Comparison of ENCODE assay signal across 1 cellular context in the genomic region with DNA sequence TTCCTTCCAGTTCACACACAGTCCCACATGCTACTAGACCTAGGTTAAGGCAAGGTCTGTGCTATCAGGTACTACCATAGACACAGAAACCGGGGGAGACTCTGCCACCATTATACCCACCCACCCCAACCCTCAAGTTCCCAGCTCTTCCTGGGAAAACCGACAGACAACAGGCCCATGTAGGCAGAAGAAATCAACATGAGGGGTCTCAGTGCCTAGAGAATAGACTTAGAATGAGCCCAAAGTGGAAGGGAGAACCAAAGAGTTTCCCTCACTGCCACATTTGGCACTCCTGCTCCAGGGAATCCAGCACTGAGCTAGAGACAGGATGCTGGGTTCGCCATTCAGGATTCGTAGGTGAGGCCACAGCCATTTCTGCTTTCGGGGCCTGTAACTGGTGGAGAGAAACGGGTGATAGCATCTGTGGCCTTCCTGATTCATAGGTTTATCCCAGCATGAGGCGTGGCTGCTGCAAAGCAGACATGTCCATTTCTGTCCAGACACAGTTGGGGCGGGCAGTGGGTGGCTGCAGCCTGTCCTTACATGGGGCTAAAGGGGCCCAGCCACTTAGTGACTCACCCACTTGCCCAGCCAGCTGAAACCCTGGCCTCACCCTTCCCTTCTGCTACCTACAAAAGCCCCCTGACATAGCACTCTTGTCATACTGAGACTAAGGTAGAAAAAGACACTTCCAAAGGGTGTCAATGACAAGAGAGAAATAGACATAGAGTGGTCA.
TF ChIP-seq lines count a peak whose summit lies in the region.

No MANE protein-coding gene starts in this region.

TF ChIP-seq in HepG2, 621 proteins besides CTCF, POLR2A, EP300 and RAD21 (continued from another document and continues in another):
- TF ChIP-seq, protein P1, sequence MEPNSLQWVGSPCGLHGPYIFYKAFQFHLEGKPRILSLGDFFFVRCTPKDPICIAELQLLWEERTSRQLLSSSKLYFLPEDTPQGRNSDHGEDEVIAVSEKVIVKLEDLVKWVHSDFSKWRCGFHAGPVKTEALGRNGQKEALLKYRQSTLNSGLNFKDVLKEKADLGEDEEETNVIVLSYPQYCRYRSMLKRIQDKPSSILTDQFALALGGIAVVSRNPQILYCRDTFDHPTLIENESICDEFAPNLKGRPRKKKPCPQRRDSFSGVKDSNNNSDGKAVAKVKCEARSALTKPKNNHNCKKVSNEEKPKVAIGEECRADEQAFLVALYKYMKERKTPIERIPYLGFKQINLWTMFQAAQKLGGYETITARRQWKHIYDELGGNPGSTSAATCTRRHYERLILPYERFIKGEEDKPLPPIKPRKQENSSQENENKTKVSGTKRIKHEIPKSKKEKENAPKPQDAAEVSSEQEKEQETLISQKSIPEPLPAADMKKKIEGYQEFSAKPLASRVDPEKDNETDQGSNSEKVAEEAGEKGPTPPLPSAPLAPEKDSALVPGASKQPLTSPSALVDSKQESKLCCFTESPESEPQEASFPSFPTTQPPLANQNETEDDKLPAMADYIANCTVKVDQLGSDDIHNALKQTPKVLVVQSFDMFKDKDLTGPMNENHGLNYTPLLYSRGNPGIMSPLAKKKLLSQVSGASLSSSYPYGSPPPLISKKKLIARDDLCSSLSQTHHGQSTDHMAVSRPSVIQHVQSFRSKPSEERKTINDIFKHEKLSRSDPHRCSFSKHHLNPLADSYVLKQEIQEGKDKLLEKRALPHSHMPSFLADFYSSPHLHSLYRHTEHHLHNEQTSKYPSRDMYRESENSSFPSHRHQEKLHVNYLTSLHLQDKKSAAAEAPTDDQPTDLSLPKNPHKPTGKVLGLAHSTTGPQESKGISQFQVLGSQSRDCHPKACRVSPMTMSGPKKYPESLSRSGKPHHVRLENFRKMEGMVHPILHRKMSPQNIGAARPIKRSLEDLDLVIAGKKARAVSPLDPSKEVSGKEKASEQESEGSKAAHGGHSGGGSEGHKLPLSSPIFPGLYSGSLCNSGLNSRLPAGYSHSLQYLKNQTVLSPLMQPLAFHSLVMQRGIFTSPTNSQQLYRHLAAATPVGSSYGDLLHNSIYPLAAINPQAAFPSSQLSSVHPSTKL (CRISPR knock-in tag; IDR thresholded peaks at IDR 0.05), result peak; percentile 14; the same call in 1 of the 2 replicates
- TF ChIP-seq ZNF569 (CRISPR knock-in tag; IDR thresholded peaks at IDR 0.05; ENCODE audit: borderline replicate concordance) (no peak), ZNF746 (CRISPR knock-in tag; IDR thresholded peaks at IDR 0.05) (no peak), ZSCAN30 (CRISPR knock-in tag; IDR thresholded peaks at IDR 0.05) (no peak), TEAD2 (CRISPR knock-in tag; IDR thresholded peaks at IDR 0.05) (no peak), XRCC5 (optimal IDR thresholded peaks at IDR 0.05; ENCODE audit: low read length) (peak; percentile 51), ZNF577 (CRISPR knock-in tag; IDR thresholded peaks at IDR 0.05; ENCODE audit: borderline replicate concordance, low read depth) (no peak), SKI (IDR thresholded peaks at IDR 0.05; ENCODE audit: partially characterized antibody) (peak; percentile 65), BHLHE40 (IDR thresholded peaks at IDR 0.05; ENCODE audit: low read length) (no peak), ZNF652 (CRISPR knock-in tag; IDR thresholded peaks at IDR 0.05; ENCODE audit: borderline replicate concordance, low read depth) (no peak), ZNF441 (CRISPR knock-in tag; IDR thresholded peaks at IDR 0.05; ENCODE audit: borderline replicate concordance) (no peak), ZNF430 (CRISPR knock-in tag; IDR thresholded peaks at IDR 0.05) (no peak), DMAP1 (CRISPR knock-in tag; IDR thresholded peaks at IDR 0.05) (peak; percentile 23; the same call in 1 of the 2 replicates), FOSL2 (CRISPR knock-in tag; IDR thresholded peaks at IDR 0.05) (peak; percentile 88), TP53 (CRISPR knock-in tag; conservative IDR thresholded peaks at IDR 0.05) (no peak), ISX (CRISPR knock-in tag; conservative IDR thresholded peaks at IDR 0.05) (no peak)
- TF ChIP-seq, protein P2, sequence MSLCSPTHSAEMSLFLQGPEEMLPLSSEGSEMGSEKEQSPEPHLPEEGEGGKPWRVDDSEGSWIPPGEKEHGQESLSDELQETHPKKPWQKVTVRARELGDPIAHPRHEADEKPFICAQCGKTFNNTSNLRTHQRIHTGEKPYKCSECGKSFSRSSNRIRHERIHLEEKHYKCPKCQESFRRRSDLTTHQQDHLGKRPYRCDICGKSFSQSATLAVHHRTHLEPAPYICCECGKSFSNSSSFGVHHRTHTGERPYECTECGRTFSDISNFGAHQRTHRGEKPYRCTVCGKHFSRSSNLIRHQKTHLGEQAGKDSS (CRISPR knock-in tag; IDR thresholded peaks at IDR 0.05; ENCODE audit: borderline replicate concordance, low read depth), result no peak
- TF ChIP-seq, protein P3, sequence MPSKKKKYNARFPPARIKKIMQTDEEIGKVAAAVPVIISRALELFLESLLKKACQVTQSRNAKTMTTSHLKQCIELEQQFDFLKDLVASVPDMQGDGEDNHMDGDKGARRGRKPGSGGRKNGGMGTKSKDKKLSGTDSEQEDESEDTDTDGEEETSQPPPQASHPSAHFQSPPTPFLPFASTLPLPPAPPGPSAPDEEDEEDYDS (CRISPR knock-in tag; IDR thresholded peaks at IDR 0.05), result 0 out of 2 replicates have a peak, but pooled peaks have one; percentile 43
- TF ChIP-seq, protein P4, sequence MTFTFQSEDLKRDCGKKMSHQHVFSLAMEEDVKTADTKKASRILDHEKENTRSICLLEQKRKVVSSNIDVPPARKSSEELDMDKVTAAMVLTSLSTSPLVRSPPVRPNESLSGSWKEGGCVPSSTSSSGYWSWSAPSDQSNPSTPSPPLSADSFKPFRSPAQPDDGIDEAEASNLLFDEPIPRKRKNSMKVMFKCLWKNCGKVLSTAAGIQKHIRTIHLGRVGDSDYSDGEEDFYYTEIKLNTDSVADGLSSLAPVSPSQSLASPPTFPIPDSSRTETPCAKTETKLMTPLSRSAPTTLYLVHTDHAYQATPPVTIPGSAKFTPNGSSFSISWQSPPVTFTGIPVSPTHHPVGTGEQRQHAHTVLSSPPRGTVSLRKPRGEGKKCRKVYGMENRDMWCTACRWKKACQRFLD (CRISPR knock-in tag; IDR thresholded peaks at IDR 0.05; ENCODE audit: borderline replicate concordance), result no peak
- TF ChIP-seq, protein P5, sequence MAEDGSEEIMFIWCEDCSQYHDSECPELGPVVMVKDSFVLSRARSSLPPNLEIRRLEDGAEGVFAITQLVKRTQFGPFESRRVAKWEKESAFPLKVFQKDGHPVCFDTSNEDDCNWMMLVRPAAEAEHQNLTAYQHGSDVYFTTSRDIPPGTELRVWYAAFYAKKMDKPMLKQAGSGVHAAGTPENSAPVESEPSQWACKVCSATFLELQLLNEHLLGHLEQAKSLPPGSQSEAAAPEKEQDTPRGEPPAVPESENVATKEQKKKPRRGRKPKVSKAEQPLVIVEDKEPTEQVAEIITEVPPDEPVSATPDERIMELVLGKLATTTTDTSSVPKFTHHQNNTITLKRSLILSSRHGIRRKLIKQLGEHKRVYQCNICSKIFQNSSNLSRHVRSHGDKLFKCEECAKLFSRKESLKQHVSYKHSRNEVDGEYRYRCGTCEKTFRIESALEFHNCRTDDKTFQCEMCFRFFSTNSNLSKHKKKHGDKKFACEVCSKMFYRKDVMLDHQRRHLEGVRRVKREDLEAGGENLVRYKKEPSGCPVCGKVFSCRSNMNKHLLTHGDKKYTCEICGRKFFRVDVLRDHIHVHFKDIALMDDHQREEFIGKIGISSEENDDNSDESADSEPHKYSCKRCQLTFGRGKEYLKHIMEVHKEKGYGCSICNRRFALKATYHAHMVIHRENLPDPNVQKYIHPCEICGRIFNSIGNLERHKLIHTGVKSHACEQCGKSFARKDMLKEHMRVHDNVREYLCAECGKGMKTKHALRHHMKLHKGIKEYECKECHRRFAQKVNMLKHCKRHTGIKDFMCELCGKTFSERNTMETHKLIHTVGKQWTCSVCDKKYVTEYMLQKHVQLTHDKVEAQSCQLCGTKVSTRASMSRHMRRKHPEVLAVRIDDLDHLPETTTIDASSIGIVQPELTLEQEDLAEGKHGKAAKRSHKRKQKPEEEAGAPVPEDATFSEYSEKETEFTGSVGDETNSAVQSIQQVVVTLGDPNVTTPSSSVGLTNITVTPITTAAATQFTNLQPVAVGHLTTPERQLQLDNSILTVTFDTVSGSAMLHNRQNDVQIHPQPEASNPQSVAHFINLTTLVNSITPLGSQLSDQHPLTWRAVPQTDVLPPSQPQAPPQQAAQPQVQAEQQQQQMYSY (CRISPR knock-in tag; IDR thresholded peaks at IDR 0.05), result no peak
- TF ChIP-seq, protein P6, sequence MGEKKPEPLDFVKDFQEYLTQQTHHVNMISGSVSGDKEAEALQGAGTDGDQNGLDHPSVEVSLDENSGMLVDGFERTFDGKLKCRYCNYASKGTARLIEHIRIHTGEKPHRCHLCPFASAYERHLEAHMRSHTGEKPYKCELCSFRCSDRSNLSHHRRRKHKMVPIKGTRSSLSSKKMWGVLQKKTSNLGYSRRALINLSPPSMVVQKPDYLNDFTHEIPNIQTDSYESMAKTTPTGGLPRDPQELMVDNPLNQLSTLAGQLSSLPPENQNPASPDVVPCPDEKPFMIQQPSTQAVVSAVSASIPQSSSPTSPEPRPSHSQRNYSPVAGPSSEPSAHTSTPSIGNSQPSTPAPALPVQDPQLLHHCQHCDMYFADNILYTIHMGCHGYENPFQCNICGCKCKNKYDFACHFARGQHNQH (CRISPR knock-in tag; IDR thresholded peaks at IDR 0.05), result no peak
- TF ChIP-seq, protein P7, sequence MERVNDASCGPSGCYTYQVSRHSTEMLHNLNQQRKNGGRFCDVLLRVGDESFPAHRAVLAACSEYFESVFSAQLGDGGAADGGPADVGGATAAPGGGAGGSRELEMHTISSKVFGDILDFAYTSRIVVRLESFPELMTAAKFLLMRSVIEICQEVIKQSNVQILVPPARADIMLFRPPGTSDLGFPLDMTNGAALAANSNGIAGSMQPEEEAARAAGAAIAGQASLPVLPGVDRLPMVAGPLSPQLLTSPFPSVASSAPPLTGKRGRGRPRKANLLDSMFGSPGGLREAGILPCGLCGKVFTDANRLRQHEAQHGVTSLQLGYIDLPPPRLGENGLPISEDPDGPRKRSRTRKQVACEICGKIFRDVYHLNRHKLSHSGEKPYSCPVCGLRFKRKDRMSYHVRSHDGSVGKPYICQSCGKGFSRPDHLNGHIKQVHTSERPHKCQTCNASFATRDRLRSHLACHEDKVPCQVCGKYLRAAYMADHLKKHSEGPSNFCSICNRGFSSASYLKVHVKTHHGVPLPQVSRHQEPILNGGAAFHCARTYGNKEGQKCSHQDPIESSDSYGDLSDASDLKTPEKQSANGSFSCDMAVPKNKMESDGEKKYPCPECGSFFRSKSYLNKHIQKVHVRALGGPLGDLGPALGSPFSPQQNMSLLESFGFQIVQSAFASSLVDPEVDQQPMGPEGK (CRISPR knock-in tag; IDR thresholded peaks at IDR 0.05), result peak; percentile 41; the same call in 1 of the 2 replicates
- TF ChIP-seq, protein P8, sequence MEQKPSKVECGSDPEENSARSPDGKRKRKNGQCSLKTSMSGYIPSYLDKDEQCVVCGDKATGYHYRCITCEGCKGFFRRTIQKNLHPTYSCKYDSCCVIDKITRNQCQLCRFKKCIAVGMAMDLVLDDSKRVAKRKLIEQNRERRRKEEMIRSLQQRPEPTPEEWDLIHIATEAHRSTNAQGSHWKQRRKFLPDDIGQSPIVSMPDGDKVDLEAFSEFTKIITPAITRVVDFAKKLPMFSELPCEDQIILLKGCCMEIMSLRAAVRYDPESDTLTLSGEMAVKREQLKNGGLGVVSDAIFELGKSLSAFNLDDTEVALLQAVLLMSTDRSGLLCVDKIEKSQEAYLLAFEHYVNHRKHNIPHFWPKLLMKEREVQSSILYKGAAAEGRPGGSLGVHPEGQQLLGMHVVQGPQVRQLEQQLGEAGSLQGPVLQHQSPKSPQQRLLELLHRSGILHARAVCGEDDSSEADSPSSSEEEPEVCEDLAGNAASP (CRISPR knock-in tag; IDR thresholded peaks at IDR 0.05; ENCODE audit: borderline replicate concordance), result peak; percentile 42; the same call in 1 of the 2 replicates
- TF ChIP-seq, protein P9, sequence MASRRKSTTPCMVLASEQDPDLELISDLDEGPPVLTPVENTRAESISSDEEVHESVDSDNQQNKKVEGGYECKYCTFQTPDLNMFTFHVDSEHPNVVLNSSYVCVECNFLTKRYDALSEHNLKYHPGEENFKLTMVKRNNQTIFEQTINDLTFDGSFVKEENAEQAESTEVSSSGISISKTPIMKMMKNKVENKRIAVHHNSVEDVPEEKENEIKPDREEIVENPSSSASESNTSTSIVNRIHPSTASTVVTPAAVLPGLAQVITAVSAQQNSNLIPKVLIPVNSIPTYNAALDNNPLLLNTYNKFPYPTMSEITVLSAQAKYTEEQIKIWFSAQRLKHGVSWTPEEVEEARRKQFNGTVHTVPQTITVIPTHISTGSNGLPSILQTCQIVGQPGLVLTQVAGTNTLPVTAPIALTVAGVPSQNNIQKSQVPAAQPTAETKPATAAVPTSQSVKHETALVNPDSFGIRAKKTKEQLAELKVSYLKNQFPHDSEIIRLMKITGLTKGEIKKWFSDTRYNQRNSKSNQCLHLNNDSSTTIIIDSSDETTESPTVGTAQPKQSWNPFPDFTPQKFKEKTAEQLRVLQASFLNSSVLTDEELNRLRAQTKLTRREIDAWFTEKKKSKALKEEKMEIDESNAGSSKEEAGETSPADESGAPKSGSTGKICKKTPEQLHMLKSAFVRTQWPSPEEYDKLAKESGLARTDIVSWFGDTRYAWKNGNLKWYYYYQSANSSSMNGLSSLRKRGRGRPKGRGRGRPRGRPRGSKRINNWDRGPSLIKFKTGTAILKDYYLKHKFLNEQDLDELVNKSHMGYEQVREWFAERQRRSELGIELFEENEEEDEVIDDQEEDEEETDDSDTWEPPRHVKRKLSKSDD (CRISPR knock-in tag; IDR thresholded peaks at IDR 0.05; ENCODE audit: low read depth), result no peak
- TF ChIP-seq, protein P10, sequence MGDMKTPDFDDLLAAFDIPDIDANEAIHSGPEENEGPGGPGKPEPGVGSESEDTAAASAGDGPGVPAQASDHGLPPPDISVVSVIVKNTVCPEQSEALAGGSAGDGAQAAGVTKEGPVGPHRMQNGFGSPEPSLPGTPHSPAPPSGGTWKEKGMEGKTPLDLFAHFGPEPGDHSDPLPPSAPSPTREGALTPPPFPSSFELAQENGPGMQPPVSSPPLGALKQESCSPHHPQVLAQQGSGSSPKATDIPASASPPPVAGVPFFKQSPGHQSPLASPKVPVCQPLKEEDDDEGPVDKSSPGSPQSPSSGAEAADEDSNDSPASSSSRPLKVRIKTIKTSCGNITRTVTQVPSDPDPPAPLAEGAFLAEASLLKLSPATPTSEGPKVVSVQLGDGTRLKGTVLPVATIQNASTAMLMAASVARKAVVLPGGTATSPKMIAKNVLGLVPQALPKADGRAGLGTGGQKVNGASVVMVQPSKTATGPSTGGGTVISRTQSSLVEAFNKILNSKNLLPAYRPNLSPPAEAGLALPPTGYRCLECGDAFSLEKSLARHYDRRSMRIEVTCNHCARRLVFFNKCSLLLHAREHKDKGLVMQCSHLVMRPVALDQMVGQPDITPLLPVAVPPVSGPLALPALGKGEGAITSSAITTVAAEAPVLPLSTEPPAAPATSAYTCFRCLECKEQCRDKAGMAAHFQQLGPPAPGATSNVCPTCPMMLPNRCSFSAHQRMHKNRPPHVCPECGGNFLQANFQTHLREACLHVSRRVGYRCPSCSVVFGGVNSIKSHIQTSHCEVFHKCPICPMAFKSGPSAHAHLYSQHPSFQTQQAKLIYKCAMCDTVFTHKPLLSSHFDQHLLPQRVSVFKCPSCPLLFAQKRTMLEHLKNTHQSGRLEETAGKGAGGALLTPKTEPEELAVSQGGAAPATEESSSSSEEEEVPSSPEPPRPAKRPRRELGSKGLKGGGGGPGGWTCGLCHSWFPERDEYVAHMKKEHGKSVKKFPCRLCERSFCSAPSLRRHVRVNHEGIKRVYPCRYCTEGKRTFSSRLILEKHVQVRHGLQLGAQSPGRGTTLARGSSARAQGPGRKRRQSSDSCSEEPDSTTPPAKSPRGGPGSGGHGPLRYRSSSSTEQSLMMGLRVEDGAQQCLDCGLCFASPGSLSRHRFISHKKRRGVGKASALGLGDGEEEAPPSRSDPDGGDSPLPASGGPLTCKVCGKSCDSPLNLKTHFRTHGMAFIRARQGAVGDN (CRISPR knock-in tag; IDR thresholded peaks at IDR 0.05), result peak; percentile 56
